ENCODE assay signal across 8 cellular contexts in the genomic region with DNA sequence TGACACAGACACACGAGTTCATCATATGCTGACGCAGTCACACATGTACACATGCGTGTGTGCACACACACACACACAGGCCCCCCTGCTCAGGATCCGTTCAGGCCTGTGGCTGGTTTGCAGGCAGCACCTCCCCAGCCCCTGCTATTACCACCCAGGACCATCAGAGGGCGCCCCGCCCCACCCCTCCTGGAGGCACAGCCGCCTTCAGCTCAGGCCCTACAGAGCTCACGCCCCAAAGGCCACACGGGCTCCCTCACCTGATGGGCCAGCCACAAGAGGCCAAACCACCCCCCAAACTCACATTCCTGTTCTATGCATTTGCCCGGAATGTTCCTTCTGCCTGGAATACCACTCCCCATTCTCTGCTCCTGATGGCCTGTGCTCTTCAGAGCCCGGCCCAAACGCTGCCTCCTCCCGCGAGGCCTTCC. TPM values are rescaled to one million over a fixed set of nuclear protein-coding genes. Genes with fewer than 3 reads are reported as not detected.
DNase-seq lines count a peak whose midpoint lies in the region; ATAC-seq and TF ChIP-seq lines count a peak whose summit lies in the region.
"Not testable (repeated sequence)": the region's sequence is repeated elsewhere in the genome, so short reads cannot be mapped to it uniquely, and the experiment has no call there.

No MANE protein-coding gene starts in this region.

- H3K4me1 ChIP-seq in parathyroid adenoma, result not testable (repeated sequence)

- DNase-seq in Calu3 (peak; percentile 93), NCI-H82 (lab: John Stamatoyannopoulos, UW) (peak; percentile 84), astrocyte of the spinal cord (ENCODE audit: low read depth, low spot score) (peak; percentile 53), left cardiac atrium (peak; percentile 81)
- DNase-seq in activated CD4-positive, alpha-beta T cell treated with anti-CD3 and anti-CD28 coated beads for 4 hours, result peak; percentile 53 to 72
- DNase-seq in stimulated activated naive CD4-positive, alpha-beta T cell (lab: John Stamatoyannopoulos, UW), result peak; percentile 32 to 73 (median 58)

- not testable (repeated sequence) for H3K36me3 Mint-ChIP-seq in Calu3 (ENCODE audit: insufficient read depth, unreplicated experiment)

- H3K4me3 Mint-ChIP-seq in Calu3 (ENCODE audit: low read depth, unreplicated experiment), result not testable (repeated sequence)

- H3K27ac Mint-ChIP-seq in Calu3 (ENCODE audit: unreplicated experiment), result not testable (repeated sequence)

- H3K79me2 ChIP-seq in parathyroid adenoma, result not testable (repeated sequence)

- not testable (repeated sequence) for H3K4me2 ChIP-seq in parathyroid adenoma (ENCODE audit: low read length)

- not testable (repeated sequence) for H3K4me3 ChIP-seq in astrocyte of the spinal cord (ENCODE audit: low read depth, low read length); parathyroid adenoma (ENCODE audit: low read depth, low read length)

- H2AFZ ChIP-seq in parathyroid adenoma, result not testable (repeated sequence)

- H3K9ac ChIP-seq in parathyroid adenoma, result not testable (repeated sequence)

- H3K36me3 ChIP-seq in parathyroid adenoma (ENCODE audit: control insufficient read depth, insufficient read depth, low read length), result not testable (repeated sequence)

- CTCF ChIA-PET in Calu3 (lab: Charles Lee), result interaction anchor here (0.6 to 2.1 kb wide), 11 partner anchors 27 to 318 kb away, joined by 3 to 19 read pairs (median 6); partner anchors contain the start of genes CSPG4, MAN2C1 and SNUPN

- in situ Hi-C loops in astrocyte of the spinal cord (cut with HindIII; ENCODE audit: low sequenced_read_pairs), result not testable (repeated sequence)

- TF ChIP-seq CTCF in Calu3 (IDR thresholded peaks at IDR 0.05; ENCODE audit: unreplicated experiment), result peak; percentile 86
- TF ChIP-seq CTCF in astrocyte of the spinal cord (IDR thresholded peaks at IDR 0.05; ENCODE audit: low read depth, low read length), result peak; percentile 75
- peak; percentile 47 for TF ChIP-seq CTCF in parathyroid adenoma (IDR thresholded peaks at IDR 0.05)

- not testable (repeated sequence) for H3K9me3 ChIP-seq in parathyroid adenoma (ENCODE audit: control insufficient read depth, low read length)

- H3K27me3 Mint-ChIP-seq in Calu3 (ENCODE audit: unreplicated experiment), result not testable (repeated sequence)

- H3K9me3 Mint-ChIP-seq in Calu3 (ENCODE audit: low read depth, unreplicated experiment), result not testable (repeated sequence)

- intact Hi-C loops in Calu3 (cut with micrococcal nuclease; ENCODE audit: unreplicated experiment) (loop anchor here (2.0 kb wide), 1 partner anchor 35 kb away; no protein-coding TSS in a partner anchor), left cardiac atrium (cut with DNase I) (loop anchor here in 1 of 2 donors (5.0 kb wide), 1 partner anchor 116 kb away; no protein-coding TSS in a partner anchor)

- H3K27me3 ChIP-seq in parathyroid adenoma (ENCODE audit: control insufficient read depth, insufficient read depth, low read length), result not testable (repeated sequence)

- H3K27ac ChIP-seq in parathyroid adenoma, result not testable (repeated sequence)

- ATAC-seq in HG03342 (IDR thresholded peaks at IDR 0.05; ENCODE audit: unreplicated experiment) (peak; percentile 63), left cardiac atrium (peak; percentile 74 to 75)

- H3K4me1 Mint-ChIP-seq in Calu3 (ENCODE audit: low read depth, unreplicated experiment), result not testable (repeated sequence)

- BruUV-seq in Calu3 (replicated peaks; lab: Mats Ljungman, UMichigan), result not testable (repeated sequence)

RNA-seq across cellular contexts. Expression of gene CSPG4, which starts 26.4 kb away (rescaled TPM):
- total RNA-seq in Calu3 (2022), result 0.05 TPM in 1 of 2 replicates, not detected in the other
- total RNA-seq in left cardiac atrium, result 10 to 100 TPM; 16.8 to 27.6 TPM

RNA-seq across cellular contexts. Expression of gene SNX33, which starts 38.5 kb away (rescaled TPM):
- total RNA-seq in Calu3 (2022) (23.2 and 24.1 TPM in 2 replicates), left cardiac atrium (10 to 100 TPM; 14.3 to 17.0 TPM)

RNA-seq across cellular contexts. Expression of gene IMP3, which starts 46.2 kb away (rescaled TPM):
- 77.8 and 91.5 TPM in 2 replicates for total RNA-seq in Calu3 (2022)
- 10 to 100 TPM; 44.1 to 49.9 TPM for total RNA-seq in left cardiac atrium

Comparison
In these comparisons a context has a peak if more than half of its experiments do, and no peak if none do; other contexts are left out.
1. RNA of gene CSPG4, which starts 26.4 kb away (total RNA-seq): 16.8 to 27.6 TPM in left cardiac atrium; 0.05 TPM in Calu3; every median in the first group is over 10 times any median in the second.
2. Peak in every context shown above with its lines, with median percentiles within 50 percentile points of each other: DNase-seq and CTCF ChIP-seq.